In genomic region chr19:13155472-13156284, GRCh38 we compare ENCODE assay signal across 1 cellular context.
A peak's percentile ranks its signal among the peaks of the same experiment; 100 is the strongest.
TF ChIP-seq lines count a peak whose summit lies in the region.

No MANE protein-coding gene starts in this region.

TF ChIP-seq in H1, 55 proteins besides CTCF, POLR2A, EP300 and RAD21:
- TF ChIP-seq RNF2 (IDR thresholded peaks at IDR 0.05; ENCODE audit: borderline replicate concordance, low read depth, low read length, missing control alignments, poor library complexity, severe bottlenecking), result no peak
- TF ChIP-seq SIN3A (conservative IDR thresholded peaks at IDR 0.05 in 1 of 2, IDR thresholded peaks at IDR 0.05 in 1 of 2; ENCODE audit: low read depth in 1 of 2, low read length in 2 of 2), result 0 out of 4 replicates have a peak, but pooled peaks of 1 of the 2 experiments have one; percentile 70
- no peak for TF ChIP-seq POU5F1 (IDR thresholded peaks at IDR 0.05; ENCODE audit: low read depth, low read length)
- TF ChIP-seq TAF7 (optimal IDR thresholded peaks at IDR 0.05; ENCODE audit: borderline replicate concordance, low read depth, low read length), result peak; percentile 64
- TF ChIP-seq PHF8 (conservative IDR thresholded peaks at IDR 0.05; ENCODE audit: low read depth, low read length), result no peak
- TF ChIP-seq BRCA1 (IDR thresholded peaks at IDR 0.05; ENCODE audit: low read depth, low read length), result no peak
- TF ChIP-seq NRF1 (IDR thresholded peaks at IDR 0.05; ENCODE audit: low read depth, low read length), result no peak
- no peak for TF ChIP-seq FOSL1 (IDR thresholded peaks at IDR 0.05; ENCODE audit: insufficient read depth, low read depth, low read length)
- TF ChIP-seq ZNF274 (IDR thresholded peaks at IDR 0.05; ENCODE audit: borderline replicate concordance, extremely low read depth, low read length), result no peak
- TF ChIP-seq GABPA (IDR thresholded peaks at IDR 0.05; ENCODE audit: borderline replicate concordance, insufficient read depth, low read length), result peak; percentile 60; the same call in 1 of the 2 replicates
- no peak for TF ChIP-seq JUN (IDR thresholded peaks at IDR 0.05; ENCODE audit: low read depth, low read length)
- no peak; the same call in 1 of the 2 replicates for TF ChIP-seq TBP (IDR thresholded peaks at IDR 0.05; ENCODE audit: low read depth, low read length)
- TF ChIP-seq CEBPB (IDR thresholded peaks at IDR 0.05; ENCODE audit: low read depth, low read length), result no peak
- TF ChIP-seq E2F6 (IDR thresholded peaks at IDR 0.05), result no peak
- TF ChIP-seq JUND (IDR thresholded peaks at IDR 0.05; ENCODE audit: low read length), result no peak
- no peak for TF ChIP-seq SIX5 (IDR thresholded peaks at IDR 0.05; ENCODE audit: low read depth, low read length)
- TF ChIP-seq, protein P1, sequence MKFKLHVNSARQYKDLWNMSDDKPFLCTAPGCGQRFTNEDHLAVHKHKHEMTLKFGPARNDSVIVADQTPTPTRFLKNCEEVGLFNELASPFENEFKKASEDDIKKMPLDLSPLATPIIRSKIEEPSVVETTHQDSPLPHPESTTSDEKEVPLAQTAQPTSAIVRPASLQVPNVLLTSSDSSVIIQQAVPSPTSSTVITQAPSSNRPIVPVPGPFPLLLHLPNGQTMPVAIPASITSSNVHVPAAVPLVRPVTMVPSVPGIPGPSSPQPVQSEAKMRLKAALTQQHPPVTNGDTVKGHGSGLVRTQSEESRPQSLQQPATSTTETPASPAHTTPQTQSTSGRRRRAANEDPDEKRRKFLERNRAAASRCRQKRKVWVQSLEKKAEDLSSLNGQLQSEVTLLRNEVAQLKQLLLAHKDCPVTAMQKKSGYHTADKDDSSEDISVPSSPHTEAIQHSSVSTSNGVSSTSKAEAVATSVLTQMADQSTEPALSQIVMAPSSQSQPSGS (IDR thresholded peaks at IDR 0.05; ENCODE audit: low read length), result no peak; the same call in 1 of the 2 replicates
- no peak for TF ChIP-seq SUZ12 (IDR thresholded peaks at IDR 0.05; ENCODE audit: low read length)
- TF ChIP-seq USF2 (IDR thresholded peaks at IDR 0.05; ENCODE audit: low read length), result peak; percentile 52
- no peak for TF ChIP-seq SP1 (IDR thresholded peaks at IDR 0.05; ENCODE audit: low read depth, low read length)
- peak; percentile 69; the same call in 1 of the 2 replicates for TF ChIP-seq TCF12 (IDR thresholded peaks at IDR 0.05; ENCODE audit: low read depth, low read length)
- no peak for TF ChIP-seq SRF (IDR thresholded peaks at IDR 0.05; ENCODE audit: low read depth, low read length)
- TF ChIP-seq KDM1A (IDR thresholded peaks at IDR 0.05; ENCODE audit: borderline replicate concordance, low read length), result no peak; the same call in 1 of the 2 replicates
- no peak for TF ChIP-seq RXRA (IDR thresholded peaks at IDR 0.05; ENCODE audit: insufficient read depth, low read depth, low read length)
- no peak for TF ChIP-seq TEAD4 (IDR thresholded peaks at IDR 0.05; ENCODE audit: low read depth, low read length)
- no peak for TF ChIP-seq SP2 (IDR thresholded peaks at IDR 0.05; ENCODE audit: low read length)
- no peak for TF ChIP-seq SP4 (IDR thresholded peaks at IDR 0.05; ENCODE audit: low read length)
- no peak for TF ChIP-seq KDM4A (IDR thresholded peaks at IDR 0.05; ENCODE audit: low read depth, low read length, severe bottlenecking)
- no peak; the same call in 1 of the 2 replicates for TF ChIP-seq TAF1 (IDR thresholded peaks at IDR 0.05; ENCODE audit: low read depth, low read length)
- TF ChIP-seq CHD7 (IDR thresholded peaks at IDR 0.05; ENCODE audit: insufficient replicate concordance, low read length), result peak; percentile 79
- no peak for TF ChIP-seq HDAC6 (IDR thresholded peaks at IDR 0.05; ENCODE audit: low read depth, low read length)
- no peak for TF ChIP-seq CBX8 (IDR thresholded peaks at IDR 0.05; ENCODE audit: borderline replicate concordance, low read depth, low read length)
- no peak for TF ChIP-seq NANOG (IDR thresholded peaks at IDR 0.05; ENCODE audit: insufficient read depth, low read depth, low read length, poor library complexity, severe bottlenecking)
- TF ChIP-seq KDM5A (IDR thresholded peaks at IDR 0.05; ENCODE audit: low read length), result no peak
- TF ChIP-seq CBX5 (IDR thresholded peaks at IDR 0.05; ENCODE audit: low read depth, low read length), result no peak
- no peak for TF ChIP-seq BACH1 (IDR thresholded peaks at IDR 0.05; ENCODE audit: low read length)
- no peak; the same call in 1 of the 2 replicates for TF ChIP-seq CHD2 (IDR thresholded peaks at IDR 0.05; ENCODE audit: low read length)
- no peak for TF ChIP-seq CTBP2 (IDR thresholded peaks at IDR 0.05; ENCODE audit: borderline replicate concordance, insufficient read depth, insufficient read length, low read length)
- no peak for TF ChIP-seq ATF3 (IDR thresholded peaks at IDR 0.05; ENCODE audit: insufficient read depth, low read depth, low read length)
- TF ChIP-seq GTF2F1 (IDR thresholded peaks at IDR 0.05; ENCODE audit: borderline replicate concordance, low read depth, low read length), result no peak
- no peak for TF ChIP-seq CHD1 (IDR thresholded peaks at IDR 0.05; ENCODE audit: low read depth, low read length)
- TF ChIP-seq YY1 (IDR thresholded peaks at IDR 0.05; ENCODE audit: low read depth, low read length), result no peak
- peak; percentile 83 for TF ChIP-seq EGR1 (IDR thresholded peaks at IDR 0.05; ENCODE audit: borderline replicate concordance, low read depth, low read length)
- no peak for TF ChIP-seq CREB1 (IDR thresholded peaks at IDR 0.05)
- 0 out of 2 replicates have a peak, but pooled peaks have one; percentile 16 for TF ChIP-seq MAX (IDR thresholded peaks at IDR 0.05)
- no peak for TF ChIP-seq SAP30 (IDR thresholded peaks at IDR 0.05; ENCODE audit: insufficient read depth, insufficient replicate concordance, low read length)
- peak; percentile 70 for TF ChIP-seq POLR2AphosphoS5 (IDR thresholded peaks at IDR 0.05; ENCODE audit: low read depth, low read length)
- no peak for TF ChIP-seq MAFK (IDR thresholded peaks at IDR 0.05; ENCODE audit: low read depth, low read length)
- TF ChIP-seq ASH2L (IDR thresholded peaks at IDR 0.05; ENCODE audit: low read length), result no peak
- TF ChIP-seq RBBP5 (IDR thresholded peaks at IDR 0.05; ENCODE audit: borderline replicate concordance, low read depth, low read length), result 0 out of 2 replicates have a peak, but pooled peaks have one; percentile 4
- TF ChIP-seq RFX5 (IDR thresholded peaks at IDR 0.05; ENCODE audit: borderline replicate concordance, low read depth, low read length), result no peak
- no peak for TF ChIP-seq EZH2 (IDR thresholded peaks at IDR 0.05; ENCODE audit: low read depth, low read length, severe bottlenecking)
- 0 out of 4 replicates have a peak, but pooled peaks of 1 of the 2 experiments have one; percentile 29 for TF ChIP-seq HDAC2 (IDR thresholded peaks at IDR 0.05; ENCODE audit: borderline replicate concordance in 1 of 2, low read depth in 2 of 2, low read length in 2 of 2)
- TF ChIP-seq BCL11A (IDR thresholded peaks at IDR 0.05; ENCODE audit: low read depth in 2 of 2, low read length in 2 of 2), result no peak
- no peak for TF ChIP-seq SIRT6 (IDR thresholded peaks at IDR 0.05; ENCODE audit: low read length)
TF ChIP-seq in H1: peak in this region for 11.
